ENCODE assay signal across 11 cellular contexts in the genomic region with DNA sequence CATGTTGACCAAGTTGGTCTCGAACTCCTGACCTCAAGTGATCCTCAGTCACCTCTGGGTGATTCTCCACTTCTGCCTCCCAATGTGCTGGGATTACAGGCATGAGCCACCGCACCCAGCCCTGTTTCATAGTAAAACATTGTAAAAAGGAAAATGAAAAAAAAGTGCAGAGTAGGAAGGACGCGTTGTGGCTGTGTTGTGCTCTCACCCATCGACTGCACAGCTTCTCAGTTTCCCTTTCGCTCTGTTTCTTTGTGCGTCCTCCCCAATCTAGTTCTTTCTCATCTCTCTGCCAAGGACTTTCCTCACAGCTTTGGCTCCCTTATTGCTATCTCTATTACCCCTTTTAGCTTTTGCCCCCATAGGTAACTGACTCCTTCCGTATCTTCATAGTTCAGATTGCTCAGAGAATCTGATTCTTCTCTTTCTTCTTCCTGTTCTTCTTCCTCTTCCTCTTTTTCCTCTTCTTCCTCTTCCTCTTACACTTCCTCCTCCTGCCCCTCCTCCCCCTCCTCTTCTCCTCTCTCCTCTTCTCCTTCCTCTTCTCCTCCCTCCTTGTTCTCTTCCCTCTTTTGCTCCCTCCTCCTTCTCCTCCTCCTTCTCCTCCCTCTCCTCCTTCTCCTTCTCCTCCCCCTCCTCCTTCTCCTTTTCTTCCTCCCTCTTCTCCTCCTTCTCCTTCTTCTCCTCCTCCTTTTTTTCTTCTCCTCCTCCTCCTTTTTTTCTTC.
DNase-seq lines count a peak whose midpoint lies in the region; ATAC-seq and TF ChIP-seq lines count a peak whose summit lies in the region.
"Had no signal": no experiment of that assay in that cellular context is flagged by ENCODE, and none has a peak within 500 bp of the region (broad histone marks: within the 10 kb centered on the region; RNA-seq: fewer than 3 reads in every experiment).

No MANE protein-coding gene starts in this region.

- in situ Hi-C loops in ACHN (cut with HindIII; ENCODE audit: low pct_ligation_motif_present, low pct_unique_long_range_greater_than_20kb, low sequenced_read_pairs): no loop called here

- no peaks in the 10 kb centered on the region for H3K27me3 ChIP-seq in CD4-positive, CD25-positive, alpha-beta regulatory T cell (ENCODE audit: control insufficient read depth, insufficient read depth, low read length)

- ATAC-seq in CD4-positive, CD25-positive, alpha-beta regulatory T cell (ENCODE audit: low read depth in 2 of 2): no peak
- peak; percentile 56 for ATAC-seq in GM18867 (IDR thresholded peaks at IDR 0.05; ENCODE audit: unreplicated experiment)
- peak; percentile 67 for ATAC-seq in HG02798 (IDR thresholded peaks at IDR 0.05; ENCODE audit: poor library complexity, unreplicated experiment)
- ATAC-seq: gastrocnemius medialis had no signal

- peak overlapping the region in 2 of 3 donors; percentile 15 to 57 for H3K27ac Mint-ChIP-seq in CD4-positive, CD25-positive, alpha-beta regulatory T cell

- peaks cover 12% of the 10 kb centered on the region for H3K4me1 ChIP-seq in CD4-positive, CD25-positive, alpha-beta regulatory T cell (ENCODE audit: control insufficient read depth, insufficient read depth, low read length, poor library complexity, severe bottlenecking)

- H3K4me3 ChIP-seq in CD4-positive, CD25-positive, alpha-beta regulatory T cell (ENCODE audit: low read depth, low read length): peak overlapping the region; percentile 69
- H3K4me3 ChIP-seq: gastrocnemius medialis, lung, skin epidermis had no signal

- H3K36me3 ChIP-seq in CD4-positive, CD25-positive, alpha-beta regulatory T cell (ENCODE audit: control insufficient read depth, insufficient read depth, low read length): no peaks in the 10 kb centered on the region
- H3K36me3 ChIP-seq: gastrocnemius medialis had no signal

- peaks cover 0 to 15% (median 9%) of the 10 kb centered on the region in 4 donors for H3K4me1 Mint-ChIP-seq in CD4-positive, CD25-positive, alpha-beta regulatory T cell

- no peaks in the 10 kb centered on the region for H3K9me3 ChIP-seq in CD4-positive, CD25-positive, alpha-beta regulatory T cell (ENCODE audit: control insufficient read depth in 2 of 2, low read length in 2 of 2)
- H3K9me3 ChIP-seq: gastrocnemius medialis had no signal

- peaks cover 39% of the 10 kb centered on the region for H3K27me3 Mint-ChIP-seq in CD4-positive, CD25-positive, alpha-beta regulatory T cell

- peaks cover 0 to 3% (median 0%) of the 10 kb centered on the region in 7 donors for H3K9me3 Mint-ChIP-seq in CD4-positive, CD25-positive, alpha-beta regulatory T cell

- no peak overlapping the region for H3K27ac ChIP-seq in CD4-positive, CD25-positive, alpha-beta regulatory T cell (ENCODE audit: insufficient read depth, low read length, poor library complexity, severe bottlenecking)
- H3K27ac ChIP-seq: gastrocnemius medialis, skin epidermis had no signal

- DNase-seq in CD4-positive, CD25-positive, alpha-beta regulatory T cell: peak in 1 of 3 donors; percentile 44
- DNase-seq in NCI-H524 (lab: John Stamatoyannopoulos, UW) (no peak), NCI-H1694 treated with DMSO at 0.1 percent for 48 hours (lab: John Stamatoyannopoulos, UW) (no peak), NCI-H1105 (lab: John Stamatoyannopoulos, UW) (no peak), ACHN (no peak)
- DNase-seq: gastrocnemius medialis had no signal

- H3K4me3 Mint-ChIP-seq in CD4-positive, CD25-positive, alpha-beta regulatory T cell: peak overlapping the region in 3 of 4 donors; percentile 10 to 71 (median 30)

- no peaks in the 10 kb centered on the region for H3K36me3 Mint-ChIP-seq in CD4-positive, CD25-positive, alpha-beta regulatory T cell

- peak; percentile 19; the same call in 1 of the 2 replicates for TF ChIP-seq POLR2A in Raji (IDR thresholded peaks at IDR 0.05; ENCODE audit: insufficient read depth, low read depth, low read length)

Comparison
In these comparisons a context has a peak if more than half of its experiments do, and no peak if none do; other contexts are left out.
1. ATAC-seq: peak in GM18867 (single experiment) and HG02798 (single experiment); none in CD4-positive, CD25-positive, alpha-beta regulatory T cell (0 of 2).